26 cellular contexts compared by ENCODE assay signal in genomic region chr14:53017837-53018236, GRCh38.
DNase-seq lines count a peak whose midpoint lies in the region; ATAC-seq, FAIRE-seq and TF ChIP-seq lines count a peak whose summit lies in the region.
"Had no signal": no experiment of that assay in that cellular context is flagged by ENCODE, and none has a peak within 500 bp of the region (broad histone marks: within the 10 kb centered on the region; RNA-seq: fewer than 3 reads in every experiment).

No MANE protein-coding gene starts in this region.

- no peak overlapping the region for H3K4me2 ChIP-seq in IMR-90 (ENCODE audit: low read depth, low read length)
- no peak overlapping the region for H3K4me2 ChIP-seq in astrocyte (ENCODE audit: low read length)

- H3K4me1 Mint-ChIP-seq in astrocyte (ENCODE audit: low read depth, unreplicated experiment) (peaks cover 27% of the 10 kb centered on the region), progenitor cell of endocrine pancreas (ENCODE audit: low read depth) (no peaks in the 10 kb centered on the region)

- H3K9me3 Mint-ChIP-seq in astrocyte (ENCODE audit: unreplicated experiment) (no peaks in the 10 kb centered on the region), progenitor cell of endocrine pancreas (ENCODE audit: low read depth) (no peaks in the 10 kb centered on the region)
- H3K9me3 Mint-ChIP-seq: CD8-positive, alpha-beta T cell had no signal

- dilution Hi-C loops in IMR-90 (cut with HindIII; ENCODE audit: low sequenced_read_pairs, unreplicated experiment): no loop called here

- DNase-seq in IMR-90 (no peak), astrocyte (ENCODE audit: low read depth) (no peak), left lobe of liver (ENCODE audit: low spot score) (no peak), progenitor cell of endocrine pancreas (ENCODE audit: low spot score, unreplicated experiment) (no peak), NCI-H2081 (lab: John Stamatoyannopoulos, UW) (no peak)
- DNase-seq in activated CD4-positive, alpha-beta T cell treated with anti-CD3 and anti-CD28 coated beads for 48 hours: no peak
- DNase-seq: Caco-2; CD8-positive, alpha-beta T cell; DMS79; EL; GDM1; GM23248; H7; KG1; MG63; NCI-H1105 treated with DMSO at 0.1 percent for 48 hours; NCI-H146; NCI-H1930; NCI-H446; NCI-H524 treated with DMSO at 0.1 percent for 48 hours; NCI-H774; SJCRH30 had no signal

- H3K4me3 Mint-ChIP-seq in astrocyte (ENCODE audit: unreplicated experiment) (no peak overlapping the region), progenitor cell of endocrine pancreas (ENCODE audit: low read depth) (no peak overlapping the region)
- H3K4me3 Mint-ChIP-seq: CD8-positive, alpha-beta T cell had no signal

- no peak overlapping the region for H3K23ac ChIP-seq in IMR-90 (ENCODE audit: low read depth, low read length)

- H3K4me1 ChIP-seq in IMR-90 (ENCODE audit: control insufficient read depth, insufficient read depth, low read length) (peaks cover 15% of the 10 kb centered on the region), astrocyte (ENCODE audit: insufficient read depth, low read length) (no peaks in the 10 kb centered on the region)
- H3K4me1 ChIP-seq: Caco-2, SJCRH30 had no signal

- H3K9me3 ChIP-seq in IMR-90 (ENCODE audit: control insufficient read depth, insufficient read depth, low read length) (no peaks in the 10 kb centered on the region), astrocyte (ENCODE audit: insufficient read depth, low read depth, low read length) (no peaks in the 10 kb centered on the region)
- H3K9me3 ChIP-seq: Caco-2, MG63, SJCRH30 had no signal

- no CpG with 5 or more reads among the region's 3 CpGs for whole genome bisulfite sequencing in IMR-90 (ENCODE audit: extremely low coverage in 2 of 2, insufficient read length in 1 of 2), 2 experiments

- no TSS peak for BruUV-seq in IMR-90 (replicated peaks; lab: Mats Ljungman, UMichigan)

- no peak for TF ChIP-seq POLR2A in IMR-90 (IDR thresholded peaks at IDR 0.05; ENCODE audit: low read depth, low read length)

- H4K20me1 ChIP-seq in IMR-90 (ENCODE audit: insufficient read depth, low read length) (no peaks in the 10 kb centered on the region), astrocyte (ENCODE audit: insufficient read depth, low read length) (no peaks in the 10 kb centered on the region)

- no peak overlapping the region for H3K56ac ChIP-seq in IMR-90 (ENCODE audit: extremely low read depth, insufficient read depth, low read length)

- intact Hi-C loops in IMR-90 (cut with micrococcal nuclease): no loop called here

- peaks cover 7% of the 10 kb centered on the region; the same call in 1 of the 2 replicates for H3K9me1 ChIP-seq in IMR-90 (ENCODE audit: insufficient read depth, low read length)

- H2AK9ac ChIP-seq in IMR-90 (replicated peaks; ENCODE audit: low read depth, low read length, poor library complexity): no peak overlapping the region

- H3K4me3 ChIP-seq in IMR-90 (ENCODE audit: insufficient read depth, low read depth, low read length) (no peak overlapping the region), astrocyte (ENCODE audit: insufficient read depth, low read depth, low read length) (no peak overlapping the region)
- H3K4me3 ChIP-seq: GM12878, GM23248, MG63, SJCRH30 had no signal

- H3K79me1 ChIP-seq in IMR-90 (ENCODE audit: low read depth in 1 of 2, low read length in 2 of 2): no peaks in the 10 kb centered on the region

- H2AFZ ChIP-seq in IMR-90 (replicated peaks; ENCODE audit: low read length, poor library complexity): no peak overlapping the region
- H2AFZ ChIP-seq in astrocyte (ENCODE audit: low read depth, low read length): no peak overlapping the region
- H2AFZ ChIP-seq: GM23248 had no signal

- no peak overlapping the region; the same call in 1 of the 2 replicates for H3K4ac ChIP-seq in IMR-90 (ENCODE audit: low read depth, low read length)

- H3K18ac ChIP-seq in IMR-90 (ENCODE audit: low read depth, low read length): peak overlapping the region; percentile 47; the same call in 1 of the 2 replicates

- H2AK5ac ChIP-seq in IMR-90 (ENCODE audit: low read depth, low read length): peak overlapping the region; percentile 29; the same call in 1 of the 2 replicates

- H3K36me3 Mint-ChIP-seq in astrocyte (ENCODE audit: low read depth, unreplicated experiment): no peaks in the 10 kb centered on the region
- H3K36me3 Mint-ChIP-seq in progenitor cell of endocrine pancreas (ENCODE audit: insufficient read depth): no peaks in the 10 kb centered on the region
- H3K36me3 Mint-ChIP-seq: CD8-positive, alpha-beta T cell had no signal

- TF ChIP-seq RAD21 in IMR-90 (IDR thresholded peaks at IDR 0.05; ENCODE audit: low read length): no peak

- POLR2A ChIA-PET in IMR-90 (lab: Charles Lee; ENCODE audit: unreplicated experiment): no interaction called here

- H3K27ac ChIP-seq in IMR-90 (ENCODE audit: insufficient read depth, low read length): no peak overlapping the region
- no peak overlapping the region for H3K27ac ChIP-seq in astrocyte (ENCODE audit: low read depth, low read length)
- H3K27ac ChIP-seq: C4-2B, GM23248, SJCRH30 had no signal

- no peaks in the 10 kb centered on the region for H3K27me3 ChIP-seq in IMR-90 (ENCODE audit: control insufficient read depth, insufficient read depth, low read length)
- no peaks in the 10 kb centered on the region for H3K27me3 ChIP-seq in astrocyte (ENCODE audit: insufficient read depth, low read length)
- H3K27me3 ChIP-seq: MG63, SJCRH30 had no signal

- H3K36me3 ChIP-seq in IMR-90 (ENCODE audit: control insufficient read depth, insufficient read depth, low read length) (no peaks in the 10 kb centered on the region), astrocyte (ENCODE audit: insufficient read depth, low read length) (no peaks in the 10 kb centered on the region)
- H3K36me3 ChIP-seq: MG63, SJCRH30 had no signal

- H3K14ac ChIP-seq in IMR-90 (replicated peaks; ENCODE audit: low read depth, low read length): no peak overlapping the region

- H3K9ac ChIP-seq in IMR-90 (ENCODE audit: low read depth, low read length) (no peak overlapping the region), astrocyte (ENCODE audit: low read length) (no peak overlapping the region)
- H3K9ac ChIP-seq: GM23248 had no signal

- no peak overlapping the region; the same call in 1 of the 2 replicates for H4K91ac ChIP-seq in IMR-90 (ENCODE audit: insufficient read depth, low read depth, low read length)

- CTCF ChIA-PET in IMR-90 (lab: Yijun Ruan, JAX): interaction anchor here (0.6 kb wide), 1 partner anchor 356 kb away, joined by 3 read pairs; no protein-coding TSS in a partner anchor

- FAIRE-seq in astrocyte (lab: Jason Lieb, UNC): no peak
- FAIRE-seq: GM12878, RCC 7860 had no signal

- no peak overlapping the region for H2BK15ac ChIP-seq in IMR-90 (ENCODE audit: low read depth, low read length)

- in situ Hi-C loops in IMR-90 (cut with MboI; ENCODE audit: low sequenced_read_pairs): no loop called here

- H4K5ac ChIP-seq in IMR-90 (ENCODE audit: low read depth, low read length): peak overlapping the region; percentile 53; the same call in 1 of the 2 replicates

- no peak overlapping the region; the same call in 1 of the 2 replicates for H2BK20ac ChIP-seq in IMR-90 (ENCODE audit: low read depth, low read length)

- no peak overlapping the region for H2BK5ac ChIP-seq in IMR-90 (ENCODE audit: low read depth, low read length, poor library complexity, severe bottlenecking)

- no peaks in the 10 kb centered on the region for H3K27me3 Mint-ChIP-seq in astrocyte (ENCODE audit: low read depth, unreplicated experiment)
- H3K27me3 Mint-ChIP-seq in progenitor cell of endocrine pancreas: no peaks in the 10 kb centered on the region

- no peak for TF ChIP-seq CTCF in IMR-90 (conservative IDR thresholded peaks at IDR 0.05; ENCODE audit: low read depth, low read length)
- TF ChIP-seq CTCF in astrocyte (IDR thresholded peaks at IDR 0.05; ENCODE audit: insufficient read depth, low read depth, low read length): no peak
- no peak for TF ChIP-seq CTCF in progenitor cell of endocrine pancreas (IDR thresholded peaks at IDR 0.05; ENCODE audit: unreplicated experiment)

- no peak overlapping the region for H2BK120ac ChIP-seq in IMR-90 (ENCODE audit: low read depth, low read length)

- ATAC-seq in IMR-90 (ENCODE audit: low read depth) (no peak), left lobe of liver (peak; percentile 48), HG03439 (IDR thresholded peaks at IDR 0.05; ENCODE audit: unreplicated experiment) (no peak)
- ATAC-seq: CD8-positive, alpha-beta T cell; GM12878 had no signal

- H3K27ac Mint-ChIP-seq in astrocyte (ENCODE audit: unreplicated experiment) (peak overlapping the region; percentile 72), progenitor cell of endocrine pancreas (peak overlapping the region; percentile 67)
- H3K27ac Mint-ChIP-seq: CD8-positive, alpha-beta T cell had no signal

- no peak overlapping the region for H4K8ac ChIP-seq in IMR-90 (ENCODE audit: low read depth in 2 of 2, low read length in 2 of 2)

- H3K79me2 ChIP-seq in astrocyte (ENCODE audit: insufficient read depth, low read length): no peaks in the 10 kb centered on the region

TF ChIP-seq in IMR-90, 13 proteins besides CTCF, POLR2A, EP300 and RAD21 (continues in another document):
- TF ChIP-seq RCOR1 (IDR thresholded peaks at IDR 0.05; ENCODE audit: insufficient replicate concordance, low read length) (no peak), CHD1 (IDR thresholded peaks at IDR 0.05; ENCODE audit: low read depth, low read length) (no peak), RFX5 (IDR thresholded peaks at IDR 0.05; ENCODE audit: low read depth, low read length) (no peak), SMC3 (IDR thresholded peaks at IDR 0.05; ENCODE audit: low read depth, low read length) (no peak), ELK1 (IDR thresholded peaks at IDR 0.05; ENCODE audit: borderline replicate concordance, low read depth, low read length) (no peak), MAZ (IDR thresholded peaks at IDR 0.05; ENCODE audit: borderline replicate concordance, low read depth, low read length) (no peak), MAFK (IDR thresholded peaks at IDR 0.05; ENCODE audit: low read depth, low read length) (no peak), CEBPB (IDR thresholded peaks at IDR 0.05; ENCODE audit: low read depth, low read length) (no peak), FOS (IDR thresholded peaks at IDR 0.05; ENCODE audit: low read depth, low read length) (no peak)
